Comparison of ENCODE assay signal across 1 cellular context in genomic region chr19:29672933-29673336, GRCh38.
TF ChIP-seq lines count a peak whose summit lies in the region.

No MANE protein-coding gene starts in this region.

TF ChIP-seq in GM12878, 131 proteins besides CTCF, POLR2A, EP300 and RAD21 (continued from another document and continues in another):
- TF ChIP-seq PKNOX1 (IDR thresholded peaks at IDR 0.05), result peak; percentile 65; the same call in 1 of the 2 replicates
- TF ChIP-seq MLLT1 (IDR thresholded peaks at IDR 0.05), result no peak
- no peak for TF ChIP-seq ZZZ3 (IDR thresholded peaks at IDR 0.05; ENCODE audit: control insufficient read depth, insufficient read length, low read depth)
- peak; percentile 47 for TF ChIP-seq IKZF1 (conservative IDR thresholded peaks at IDR 0.05)
- no peak for TF ChIP-seq KDM1A (IDR thresholded peaks at IDR 0.05; ENCODE audit: borderline replicate concordance)
- peak; percentile 66 for TF ChIP-seq DPF2 (IDR thresholded peaks at IDR 0.05)
- peak; percentile 78 to 82 for TF ChIP-seq BHLHE40 (IDR thresholded peaks at IDR 0.05; ENCODE audit: borderline replicate concordance in 1 of 2, low read depth in 2 of 2, low read length in 1 of 2)
- TF ChIP-seq SKIL (IDR thresholded peaks at IDR 0.05; ENCODE audit: low read depth, poor library complexity, severe bottlenecking), result no peak
- no peak for TF ChIP-seq SIN3A (IDR thresholded peaks at IDR 0.05; ENCODE audit: low read depth, low read length)
- no peak; the same call in 1 of the 2 replicates for TF ChIP-seq GABPA (IDR thresholded peaks at IDR 0.05; ENCODE audit: low read depth)
- TF ChIP-seq NRF1 (conservative IDR thresholded peaks at IDR 0.05; ENCODE audit: low read depth, low read length), result no peak
- TF ChIP-seq ZBTB11 (CRISPR knock-in tag; IDR thresholded peaks at IDR 0.05), result no peak
- no peak for TF ChIP-seq PRDM15 (CRISPR knock-in tag; IDR thresholded peaks at IDR 0.05)
- no peak for TF ChIP-seq LARP7 (IDR thresholded peaks at IDR 0.05)
- TF ChIP-seq YY1 (IDR thresholded peaks at IDR 0.05; ENCODE audit: low read depth, low read length), result peak; percentile 62; the same call in 1 of the 2 replicates
- TF ChIP-seq BCL3 (IDR thresholded peaks at IDR 0.05; ENCODE audit: borderline replicate concordance, insufficient read depth, low read depth, low read length, poor library complexity, severe bottlenecking), result no peak
- TF ChIP-seq NR2C1 (IDR thresholded peaks at IDR 0.05), result peak; percentile 73
- 0 out of 2 replicates have a peak, but pooled peaks have one; percentile 36 for TF ChIP-seq NR2F1 (conservative IDR thresholded peaks at IDR 0.05)
- TF ChIP-seq RBBP5 (conservative IDR thresholded peaks at IDR 0.05), result no peak
- TF ChIP-seq CREB1 (IDR thresholded peaks at IDR 0.05; ENCODE audit: low read depth), result 0 out of 2 replicates have a peak, but pooled peaks have one; percentile 23
- no peak for TF ChIP-seq RAD51 (IDR thresholded peaks at IDR 0.05)
- TF ChIP-seq E2F4 (IDR thresholded peaks at IDR 0.05; ENCODE audit: low read depth, low read length), result no peak
- TF ChIP-seq HCFC1 (IDR thresholded peaks at IDR 0.05; ENCODE audit: low read length), result no peak
- peak; percentile 33; the same call in 1 of the 2 replicates for TF ChIP-seq CREM (IDR thresholded peaks at IDR 0.05; ENCODE audit: low read depth)
- TF ChIP-seq SREBF2 (IDR thresholded peaks at IDR 0.05; ENCODE audit: low read length), result no peak
- TF ChIP-seq BCLAF1 (IDR thresholded peaks at IDR 0.05), result no peak
- no peak for TF ChIP-seq ZBTB33 (IDR thresholded peaks at IDR 0.05)
- no peak for TF ChIP-seq ZNF622 (IDR thresholded peaks at IDR 0.05)
- TF ChIP-seq JUNB (IDR thresholded peaks at IDR 0.05), result no peak
- TF ChIP-seq TBL1XR1 (IDR thresholded peaks at IDR 0.05; ENCODE audit: low read depth, low read length), result 0 out of 2 replicates have a peak, but pooled peaks have one; percentile 39
- no peak for TF ChIP-seq MEF2A (IDR thresholded peaks at IDR 0.05; ENCODE audit: insufficient read depth, low read depth, low read length)
- no peak for TF ChIP-seq E2F8 (IDR thresholded peaks at IDR 0.05; ENCODE audit: low read depth, partially characterized antibody)
